Comparison of ENCODE assay signal across 10 cellular contexts in the genomic region with DNA sequence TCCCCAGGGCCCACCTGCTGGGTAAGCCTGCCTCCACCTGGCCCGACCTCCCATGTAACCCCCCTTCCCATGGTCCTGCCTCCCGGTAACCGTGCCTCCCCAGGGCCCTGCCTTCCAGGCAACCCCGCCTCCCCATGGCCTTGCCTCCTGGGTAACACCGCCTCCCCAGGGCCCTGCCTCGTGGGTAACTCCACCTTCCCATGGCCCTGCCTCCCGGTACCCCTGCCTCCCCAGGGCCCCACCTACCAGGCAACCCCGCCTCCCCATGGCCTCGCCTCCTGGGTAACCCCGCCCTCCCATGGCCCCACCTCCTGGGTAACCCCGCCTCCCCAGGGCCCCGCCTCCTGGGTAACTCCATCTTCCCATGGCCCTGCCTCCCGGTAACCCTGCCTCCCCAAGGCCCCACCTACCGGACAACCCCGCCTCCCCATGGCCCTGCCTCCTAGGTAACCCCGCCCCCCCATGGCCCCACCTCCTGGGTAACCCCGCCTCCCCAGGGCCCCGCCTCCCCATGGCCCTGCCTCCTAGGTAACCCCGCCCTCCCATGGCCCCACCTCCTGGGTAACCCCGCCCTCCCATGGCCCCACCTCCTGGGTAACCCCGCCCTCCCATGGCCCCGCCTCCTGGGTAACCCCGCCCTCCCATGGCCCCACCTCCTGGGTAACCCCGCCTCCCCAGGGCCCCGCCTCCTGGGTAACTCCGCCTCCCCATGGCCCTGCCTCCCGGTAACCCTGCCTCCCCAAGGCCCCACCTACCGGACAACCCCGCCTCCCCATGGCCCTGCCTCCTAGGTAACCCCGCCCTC. TPM values are rescaled to one million over a fixed set of nuclear protein-coding genes. Genes with fewer than 3 reads are reported as not detected.
DNase-seq lines count a peak whose midpoint lies in the region; ATAC-seq, FAIRE-seq and TF ChIP-seq lines count a peak whose summit lies in the region.
"Not testable (repeated sequence)": the region's sequence is repeated elsewhere in the genome, so short reads cannot be mapped to it uniquely, and the experiment has no call there.
"Had no signal": no experiment of that assay in that cellular context is flagged by ENCODE, and none has a peak within 500 bp of the region (broad histone marks: within the 10 kb centered on the region; RNA-seq: fewer than 3 reads in every experiment).

No MANE protein-coding gene starts in this region.

- not testable (repeated sequence) for BruUV-seq in GM12878 (replicated peaks; lab: Mats Ljungman, UMichigan)

- not testable (repeated sequence) for TF ChIP-seq RAD21 in GM12878 (IDR thresholded peaks at IDR 0.05; ENCODE audit: insufficient read depth, low read depth, low read length)

- not testable (repeated sequence) for H3K9ac ChIP-seq in GM12878 (ENCODE audit: control insufficient read depth, insufficient read depth, low read length)

- not testable (repeated sequence) for H3K4me1 ChIP-seq in GM12878 (ENCODE audit: control insufficient read depth, insufficient read depth, low read length)

- H2AFZ ChIP-seq in GM12878 (ENCODE audit: control insufficient read depth, low read depth, low read length) = not testable (repeated sequence)

- not testable (repeated sequence) for H3K27me3 ChIP-seq in MG63; GM12878 (replicated peaks in 1 of 2; ENCODE audit: control insufficient read depth in 2 of 2, insufficient read depth in 2 of 2, low read length in 1 of 2)

- POLR2A ChIA-PET in GM12878 (lab: Charles Lee) = not testable (repeated sequence)

- not testable (repeated sequence) for H3K4me2 ChIP-seq in GM12878 (ENCODE audit: control insufficient read depth, insufficient read depth)

- peak; percentile 17; the same call in 1 of the 2 replicates for TF ChIP-seq POLR2A in GM12878 (IDR thresholded peaks at IDR 0.05; ENCODE audit: low read depth, low read length)

- SMC1A ChIA-PET in GM12878 (lab: Charles Lee; ENCODE audit: uncharacterized antibody, unreplicated experiment) = not testable (repeated sequence)

- FAIRE-seq in GM12878 (lab: Jason Lieb, UNC) = not testable (repeated sequence)

- peak; percentile 77 for ATAC-seq in GM12878
- peak; percentile 60 for ATAC-seq in stimulated activated effector memory CD8-positive, alpha-beta T cell treated with anti-CD3 and anti-CD28 coated beads, Interleukin-12 subunit alpha, Interleukin-12 subunit beta, amount 100 ng/mL, for 72 hours

- H3K36me3 Mint-ChIP-seq in stimulated activated effector memory CD8-positive, alpha-beta T cell treated with anti-CD3 and anti-CD28 coated beads, Interleukin-12 subunit alpha, Interleukin-12 subunit beta, amount 100 ng/mL, for 72 hours = peaks cover 97% of the 10 kb centered on the region

- H3K9me3 Mint-ChIP-seq in stimulated activated effector memory CD8-positive, alpha-beta T cell treated with anti-CD3 and anti-CD28 coated beads, Interleukin-12 subunit alpha, Interleukin-12 subunit beta, amount 100 ng/mL, for 72 hours = not testable (repeated sequence)

- DNase-seq in Caki2 (ENCODE audit: low read depth) (peak; percentile 14), MG63 (peak; percentile 18), activated T-cell treated with anti-CD3 and anti-CD28 coated beads for 4 hours (peak; percentile 35), iris pigment epithelial cell (ENCODE audit: low read depth) (peak; percentile 6)
- DNase-seq in activated CD4-positive, CD25-positive, alpha-beta regulatory T cell (lab: John Stamatoyannopoulos, UW) = peak; percentile 32 to 53 (median 40)
- not testable (repeated sequence) for DNase-seq in GM12878 (ENCODE audit: low read depth, low spot score)
- peak; percentile 35 to 56 for DNase-seq in stimulated activated CD4-positive, alpha-beta T cell treated with anti-CD3 and anti-CD28 coated beads, Interleukin-2, amount 100 ng/mL, for 24 hours
- DNase-seq in stimulated activated effector memory CD8-positive, alpha-beta T cell treated with anti-CD3 and anti-CD28 coated beads, Interleukin-12 subunit alpha, Interleukin-12 subunit beta, amount 100 ng/mL, for 72 hours (ENCODE audit: low spot score in 2 of 2) = peak in 1 of 2 donors; percentile 24

- intact Hi-C loops in GM12878 (cut with micrococcal nuclease; ENCODE audit: unreplicated experiment) = not testable (repeated sequence)

- RAD21 ChIA-PET in GM12878 (lab: Charles Lee; ENCODE audit: unreplicated experiment) = not testable (repeated sequence)

- H3K4me3 ChIP-seq in MG63, GM12878: not testable (repeated sequence)

- TF ChIP-seq CTCF in GM12878 (IDR thresholded peaks at IDR 0.05 in 2 of 3, conservative IDR thresholded peaks at IDR 0.05 in 1 of 3; ENCODE audit: control insufficient read depth in 2 of 3, extremely low read depth in 1 of 3, insufficient read depth in 1 of 3, low read depth in 3 of 3, low read length in 3 of 3) = not testable (repeated sequence)

- 100% methylated on average over 4 of the region's 30 CpGs for WGBS in GM12878 (ENCODE audit: insufficient coverage, insufficient replicate concordance, low lambda C conversion rate, missing lambda C conversion rate)

- in situ Hi-C loops in Caki2 (cut with HindIII; ENCODE audit: low pct_unique_long_range_greater_than_20kb, low sequenced_read_pairs); GM12878 (cut with MboI): not testable (repeated sequence)

- not testable (repeated sequence) for TF ChIP-seq EP300 in GM12878 (IDR thresholded peaks at IDR 0.05; ENCODE audit: borderline replicate concordance in 1 of 2, control insufficient read depth in 1 of 2, low read depth in 2 of 2, low read length in 2 of 2)

- CTCF ChIA-PET in GM12878 (lab: Yijun Ruan, JAX) = not testable (repeated sequence)

- H3K36me3 ChIP-seq in MG63 = not testable (repeated sequence)
- peaks cover 40 to 67% of the 10 kb centered on the region in 2 experiments; a peak in 3 of 4 replicates for H3K36me3 ChIP-seq in GM12878 (ENCODE audit: control insufficient read depth in 2 of 2, insufficient read depth in 2 of 2, low read length in 1 of 2)

- H3K9me3 ChIP-seq in MG63; GM12878 (replicated peaks; ENCODE audit: control insufficient read depth, insufficient read depth, low read length): not testable (repeated sequence)

- not testable (repeated sequence) for H4K20me1 ChIP-seq in GM12878 (ENCODE audit: control insufficient read depth, insufficient read depth)

- H3K79me2 ChIP-seq in GM12878 (ENCODE audit: control insufficient read depth, insufficient read depth, low read length) = not testable (repeated sequence)

- H3K27ac ChIP-seq in GM12878 (ENCODE audit: control insufficient read depth, insufficient read depth) = not testable (repeated sequence)

- not testable (repeated sequence) for H3K4me3 Mint-ChIP-seq in stimulated activated effector memory CD8-positive, alpha-beta T cell treated with anti-CD3 and anti-CD28 coated beads, Interleukin-12 subunit alpha, Interleukin-12 subunit beta, amount 100 ng/mL, for 72 hours

- H3K4me1 Mint-ChIP-seq in stimulated activated effector memory CD8-positive, alpha-beta T cell treated with anti-CD3 and anti-CD28 coated beads, Interleukin-12 subunit alpha, Interleukin-12 subunit beta, amount 100 ng/mL, for 72 hours = peaks cover 21% of the 10 kb centered on the region

- peak overlapping the region; percentile 91 for H3K27ac Mint-ChIP-seq in stimulated activated effector memory CD8-positive, alpha-beta T cell treated with anti-CD3 and anti-CD28 coated beads, Interleukin-12 subunit alpha, Interleukin-12 subunit beta, amount 100 ng/mL, for 72 hours

TF ChIP-seq in GM12878, 131 proteins besides CTCF, POLR2A, EP300 and RAD21:
- TF ChIP-seq HDGF (IDR thresholded peaks at IDR 0.05) = peak; percentile 51; the same call in 1 of the 2 replicates

RNA-seq across cellular contexts. Expression of a gene that starts 17.9 kb away (rescaled TPM):
- not detected in 2 replicates for total RNA-seq in Caki2 (2014; rRNA removed; shearing (Covaris generic); ENCODE audit: low replicate concordance)
- not detected in 2 replicates for total RNA-seq in MG63 (2014; rRNA removed; shearing (Covaris generic); ENCODE audit: low replicate concordance)
- total RNA-seq in GM12878 (2013; cell fraction: nucleolus; rRNA removed) = 293 and 314 TPM in 2 replicates
- total RNA-seq in GM12878 (2014; rRNA removed) (40.3 and 44.7 TPM in 2 replicates), GM12878 (2014; rRNA removed; fragmentation: Illumina TruSeq; extraction: Trizol) (26.4 and 27.9 TPM in 2 replicates), GM12878 (2021) (76.7 and 81.7 TPM in 2 replicates)
- 68.9 TPM for polyA plus RNA-seq in GM12878 (2011; ENCODE audit: low read depth)
- polyA plus RNA-seq in GM12878 (2011; rRNA removed) (73.5 and 146 TPM in 2 replicates), GM12878 (2014; fragmentation: Illumina TruSeq; extraction: Trizol) (31.6 and 54.7 TPM in 2 replicates), GM12878 (2014; fragmentation: Nextera tagmentation; extraction: Ambion mirVana) (1 to 10 TPM; 6.7 to 7.4 TPM), GM12878 (2014; rRNA removed) (86.5 and 99.8 TPM in 2 replicates), GM12878 (2016; fragmentation: Nextera tagmentation; extraction: Ambion mirVana) (100 to 1,000 TPM; 103 to 109 TPM)
- 164 and 182 TPM in 2 replicates for polyA plus RNA-seq in GM12878 (2011; cell fraction: cytosol; rRNA removed)
- polyA plus RNA-seq in GM12878 (2011; cell fraction: nucleus; rRNA removed) = 666 and 871 TPM in 2 replicates
- polyA plus RNA-seq in GM12878 (2012) = 144 and 184 TPM in 2 replicates
- 99.0 and 156 TPM in 2 replicates for polyA minus RNA-seq in GM12878 (2011; rRNA and poly(A)+ RNA removed)
- polyA minus RNA-seq in GM12878 (2011; cell fraction: cytosol; rRNA and poly(A)+ RNA removed) = 50.8 and 58.4 TPM in 2 replicates
- 143 and 160 TPM in 2 replicates for polyA minus RNA-seq in GM12878 (2011; cell fraction: nucleus; rRNA and poly(A)+ RNA removed)
- total RNA-seq: LHCN-M2, PC-3 had no signal

Comparison
In these comparisons a context has a peak if more than half of its experiments do, and no peak if none do; other contexts are left out.
1. RNA of a gene that starts 17.9 kb away (total RNA-seq): 26.4 to 314 TPM in GM12878; not detected in Caki2 and not detected in MG63; every median in the first group is over 10 times any median in the second.